24 cellular contexts compared by ENCODE assay signal in genomic region chr13:43270043-43270830, GRCh38.
A peak's percentile ranks its signal among the peaks of the same experiment; 100 is the strongest.
DNase-seq lines count a peak whose midpoint lies in the region; ATAC-seq and TF ChIP-seq lines count a peak whose summit lies in the region.
"Had no signal": no experiment of that assay in that cellular context is flagged by ENCODE, and none has a peak within 500 bp of the region (broad histone marks: within the 10 kb centered on the region; RNA-seq: fewer than 3 reads in every experiment).

No MANE protein-coding gene starts in this region.

- H3K4me1 ChIP-seq in GM23248 (ENCODE audit: insufficient read depth) (peaks cover 46% of the 10 kb centered on the region), Panc1 (ENCODE audit: control insufficient read depth, insufficient read depth, low read length) (peaks cover 21% of the 10 kb centered on the region), gastroesophageal sphincter (peaks cover 7 to 24% (median 17%) of the 10 kb centered on the region in 3 donors)
- H3K4me1 ChIP-seq: parathyroid adenoma, spleen had no signal

- H3K36me3 ChIP-seq in GM23248 (ENCODE audit: low read depth), result no peaks in the 10 kb centered on the region
- no peaks in the 10 kb centered on the region for H3K36me3 ChIP-seq in Panc1 (ENCODE audit: control insufficient read depth, insufficient read depth, low read length)
- no peaks in the 10 kb centered on the region for H3K36me3 ChIP-seq in gastroesophageal sphincter
- H3K36me3 ChIP-seq: spleen, thoracic aorta had no signal

- peaks cover 31% of the 10 kb centered on the region for H3F3A ChIP-seq in GM23248 (ENCODE audit: insufficient read depth)

- H3K9ac ChIP-seq in GM23248, result no peak overlapping the region
- H3K9ac ChIP-seq: KMS-11, parathyroid adenoma had no signal

- intact Hi-C loops in Panc1 (cut with micrococcal nuclease; ENCODE audit: unreplicated experiment) (no loop called here), lower leg skin (cut with DNase I; ENCODE audit: low total_unique reads) (no loop called here)

- DNase-seq in GM23248 (no peak), Panc1 (ENCODE audit: low read depth, low spot score) (no peak), progenitor cell of endocrine pancreas (ENCODE audit: low spot score, unreplicated experiment) (no peak), lower leg skin (ENCODE audit: low spot score in 2 of 2) (no peak), KBM-7 (no peak), NCI-H446 treated with DMSO at 0.1 percent for 48 hours (lab: John Stamatoyannopoulos, UW) (no peak)
- DNase-seq: activated CD4-positive, alpha-beta T cell treated with anti-CD3 and anti-CD28 coated beads, Interleukin-2, amount 10 ng/mL, durations not matched to agents 24 days and 14 days; activated CD8-positive, alpha-beta memory T cell treated with anti-CD3 and anti-CD28 coated beads, Interleukin-2, amount 50 U/mL, for 4 hours; activated effector memory CD4-positive, alpha-beta T cell treated with anti-CD3 and anti-CD28 coated beads, Interleukin-2, amount 50 U/mL, for 16 hours; endodermal cell; foreskin fibroblast; GF-D8; left colon; NCI-H1048; NCI-H2081 treated with DMSO at 0.1 percent for 48 hours; NCI-H526; OCI-M1; spleen had no signal

- H3K4me3 ChIP-seq in GM23248 (no peak overlapping the region), Panc1 (ENCODE audit: low read depth in 2 of 2, low read length in 2 of 2) (no peak overlapping the region), gastroesophageal sphincter (no peak overlapping the region), lower leg skin (ENCODE audit: low read depth, poor library complexity, severe bottlenecking) (no peak overlapping the region)
- H3K4me3 ChIP-seq: GM12878, spleen, thoracic aorta had no signal

- no peak overlapping the region for H2AFZ ChIP-seq in GM23248
- H2AFZ ChIP-seq: parathyroid adenoma had no signal

- no peaks in the 10 kb centered on the region for H4K20me1 ChIP-seq in GM23248 (ENCODE audit: insufficient read depth)

- no peaks in the 10 kb centered on the region for H3K27me3 Mint-ChIP-seq in progenitor cell of endocrine pancreas

- H3K27me3 ChIP-seq in GM23248 (replicated peaks; ENCODE audit: insufficient read depth) (no peaks in the 10 kb centered on the region), Panc1 (ENCODE audit: control insufficient read depth, insufficient read depth, low read length) (no peaks in the 10 kb centered on the region), gastroesophageal sphincter (no peaks in the 10 kb centered on the region)
- H3K27me3 ChIP-seq: spleen had no signal

- H3K9me3 Mint-ChIP-seq in progenitor cell of endocrine pancreas (ENCODE audit: low read depth), result no peaks in the 10 kb centered on the region
- H3K9me3 Mint-ChIP-seq: activated CD4-positive, alpha-beta T cell treated with anti-CD3 and anti-CD28 coated beads, Interleukin-2, amount 10 ng/mL, durations not matched to agents 24 days and 14 days; endodermal cell had no signal

- H3K9me3 ChIP-seq in GM23248 (ENCODE audit: low read depth), result no peaks in the 10 kb centered on the region
- H3K9me3 ChIP-seq in Panc1 (ENCODE audit: control insufficient read depth, insufficient read depth, low read depth, low read length), result no peaks in the 10 kb centered on the region
- H3K9me3 ChIP-seq in gastroesophageal sphincter, result no peaks in the 10 kb centered on the region
- H3K9me3 ChIP-seq: spleen, thoracic aorta had no signal

- no peak for TF ChIP-seq CTCF in Panc1 (IDR thresholded peaks at IDR 0.05)
- TF ChIP-seq CTCF in gastroesophageal sphincter (IDR thresholded peaks at IDR 0.05), result no peak
- TF ChIP-seq CTCF in progenitor cell of endocrine pancreas (IDR thresholded peaks at IDR 0.05; ENCODE audit: unreplicated experiment), result no peak
- no peak for TF ChIP-seq CTCF in lower leg skin (IDR thresholded peaks at IDR 0.05)

- no peaks in the 10 kb centered on the region for H3K36me3 Mint-ChIP-seq in progenitor cell of endocrine pancreas (ENCODE audit: insufficient read depth)

- peaks cover 45% of the 10 kb centered on the region for H3K4me1 Mint-ChIP-seq in progenitor cell of endocrine pancreas (ENCODE audit: low read depth)
- H3K4me1 Mint-ChIP-seq: activated CD4-positive, alpha-beta T cell treated with anti-CD3 and anti-CD28 coated beads, Interleukin-2, amount 10 ng/mL, durations not matched to agents 24 days and 14 days had no signal

- 95 to 99% methylated on average over 4 of the region's 4 CpGs for WGBS in GM23248 (ENCODE audit: low coverage in 1 of 2, low lambda C conversion rate in 2 of 2, missing lambda C conversion rate in 2 of 2), 2 experiments
- WGBS in gastroesophageal sphincter (ENCODE audit: low coverage in 1 of 2), 2 donors, result 70 to 73% methylated on average over 3 to 4 of the region's 4 CpGs
- WGBS in lower leg skin, 2 donors, result 77 to 84% methylated on average over 4 of the region's 4 CpGs

- H3K27ac ChIP-seq in GM23248, result no peak overlapping the region
- peak overlapping the region; percentile 75 for H3K27ac ChIP-seq in Panc1 (ENCODE audit: low read length)
- peak overlapping the region; percentile 58 to 86 (median 82) for H3K27ac ChIP-seq in gastroesophageal sphincter
- H3K27ac ChIP-seq: KMS-11, parathyroid adenoma, spleen, thoracic aorta had no signal

- no peak overlapping the region for H3K4me3 Mint-ChIP-seq in progenitor cell of endocrine pancreas (ENCODE audit: low read depth)
- H3K4me3 Mint-ChIP-seq: activated CD4-positive, alpha-beta T cell treated with anti-CD3 and anti-CD28 coated beads, Interleukin-2, amount 10 ng/mL, durations not matched to agents 24 days and 14 days; endodermal cell had no signal

- H3K27ac Mint-ChIP-seq in progenitor cell of endocrine pancreas, result peak overlapping the region; percentile 97
- H3K27ac Mint-ChIP-seq: activated CD4-positive, alpha-beta T cell treated with anti-CD3 and anti-CD28 coated beads, Interleukin-2, amount 10 ng/mL, durations not matched to agents 24 days and 14 days; endodermal cell had no signal

- TF ChIP-seq POLR2A in gastroesophageal sphincter (IDR thresholded peaks at IDR 0.05), result no peak
- no peak for TF ChIP-seq POLR2A in lower leg skin (IDR thresholded peaks at IDR 0.05)

- H3K79me2 ChIP-seq in GM23248 (ENCODE audit: insufficient read depth), result no peaks in the 10 kb centered on the region
- H3K79me2 ChIP-seq: parathyroid adenoma had no signal

- POLR2A ChIA-PET in Panc1 (lab: Charles Lee), result interaction anchor here (0.6 kb wide), 1 partner anchor 446 kb away, joined by 22 read pairs; no protein-coding TSS in a partner anchor

- no TSS peak for BruUV-seq in Panc1 (replicated peaks; lab: Mats Ljungman, UMichigan)

- no peaks in the 10 kb centered on the region for H3K9me2 ChIP-seq in GM23248 (ENCODE audit: insufficient read depth)

- ATAC-seq in Panc1 (no peak), gastroesophageal sphincter (no peak), HG03025 (IDR thresholded peaks at IDR 0.05; ENCODE audit: low FRiP score, unreplicated experiment) (no peak)
- ATAC-seq: GM12878 had no signal

- peak overlapping the region; percentile 82 for H3K4me2 ChIP-seq in GM23248 (ENCODE audit: unreplicated experiment)
- H3K4me2 ChIP-seq: KMS-11 had no signal

- no peak for TF ChIP-seq EP300 in gastroesophageal sphincter (IDR thresholded peaks at IDR 0.05)

- CTCF ChIA-PET in Panc1 (lab: Charles Lee), result no interaction called here

- in situ Hi-C loops in GM23248 (cut with MboI) (no loop called here), Panc1 (cut with HindIII; ENCODE audit: low pct_unique_long_range_greater_than_20kb, low sequenced_read_pairs) (no loop called here), KBM-7 (cut with MboI; ENCODE audit: low pct_unique_long_range_greater_than_20kb, low sequenced_read_pairs) (no loop called here)
